ENCODE assay signal across 14 cellular contexts in genomic region chr1:54372978-54373377, GRCh38. TPM values are rescaled to one million over a fixed set of nuclear protein-coding genes. Genes with fewer than 3 reads are reported as not detected.
DNase-seq lines count a peak whose midpoint lies in the region; ATAC-seq, FAIRE-seq and TF ChIP-seq lines count a peak whose summit lies in the region.
"Had no signal": no experiment of that assay in that cellular context is flagged by ENCODE, and none has a peak within 500 bp of the region (broad histone marks: within the 10 kb centered on the region; RNA-seq: fewer than 3 reads in every experiment).

No MANE protein-coding gene starts in this region.

- intact Hi-C loops in activated CD4-positive, alpha-beta T cell treated with anti-CD3 and anti-CD28 coated beads for 36 hours (cut with DNase I, micrococcal nuclease), result loop anchor here in 1 of 2 experiments (5.0 kb wide), 1 partner anchor 34 kb away; the partner anchor contains the start of gene SSBP3
- intact Hi-C loops in K562 (cut with micrococcal nuclease), result no loop called here

- no peak for FAIRE-seq in K562 (lab: Jason Lieb, UNC)
- FAIRE-seq: A204.1, astrocyte had no signal

- H3K9me1 ChIP-seq in K562 (ENCODE audit: control insufficient read depth, insufficient read depth, low read length), result peaks cover 4% of the 10 kb centered on the region

- no peaks in the 10 kb centered on the region for H3K36me3 Mint-ChIP-seq in activated CD4-positive, alpha-beta T cell treated with anti-CD3 and anti-CD28 coated beads for 36 hours (ENCODE audit: low read depth)

- no peak for TF ChIP-seq EP300 in K562 (IDR thresholded peaks at IDR 0.05; ENCODE audit: low read length)

- no peaks in the 10 kb centered on the region for H3K27me3 Mint-ChIP-seq in activated CD4-positive, alpha-beta T cell treated with anti-CD3 and anti-CD28 coated beads for 36 hours

- DNase-seq in activated CD4-positive, alpha-beta T cell treated with anti-CD3 and anti-CD28 coated beads for 36 hours, result no peak
- DNase-seq in activated CD4-positive, alpha-beta T cell treated with anti-CD3 and anti-CD28 coated beads for 48 hours, result no peak
- DNase-seq in MV-4-11 (lab: John Stamatoyannopoulos, UW) (peak; percentile 13), K562 (ENCODE audit: extremely low read depth in 1 of 4, low spot score in 3 of 4) (no peak), smooth muscle cell (lab: John Stamatoyannopoulos, UW; ENCODE audit: unreplicated experiment) (no peak), AG08395 (ENCODE audit: low spot score) (no peak)
- DNase-seq in stimulated activated naive CD8-positive, alpha-beta T cell treated with anti-CD3 and anti-CD28 coated beads, Interleukin-15, Interleukin-2, amounts not matched to agents 100 U/mL and 50 U/mL, for 24 hours, result peak; percentile 37
- DNase-seq: NCI-H2171 treated with DMSO at 0.1 percent for 48 hours, thyroid gland had no signal

- peaks cover 37% of the 10 kb centered on the region for H4K20me1 ChIP-seq in K562 (replicated peaks; ENCODE audit: control insufficient read depth, insufficient read depth, low read length)
- H4K20me1 ChIP-seq in smooth muscle cell (ENCODE audit: low read depth), result peaks cover 100% of the 10 kb centered on the region

- ATAC-seq in activated CD4-positive, alpha-beta T cell treated with anti-CD3 and anti-CD28 coated beads for 36 hours, result no peak
- ATAC-seq in K562, result no peak
- peak; percentile 63 for ATAC-seq in stimulated activated naive CD8-positive, alpha-beta T cell treated with anti-CD3 and anti-CD28 coated beads, Interleukin-15, Interleukin-2, amounts not matched to agents 100 U/mL and 50 U/mL, for 24 hours
- ATAC-seq in GM18873 (IDR thresholded peaks at IDR 0.05; ENCODE audit: low FRiP score, unreplicated experiment), result no peak
- ATAC-seq: gastroesophageal sphincter, right cardiac atrium had no signal

- peak overlapping the region; percentile 43 for H3K27ac Mint-ChIP-seq in activated CD4-positive, alpha-beta T cell treated with anti-CD3 and anti-CD28 coated beads for 36 hours

- H3K9me3 ChIP-seq in K562 (replicated peaks; ENCODE audit: control insufficient read depth, insufficient read depth, low read depth, low read length) (no peaks in the 10 kb centered on the region), smooth muscle cell (replicated peaks; ENCODE audit: low read depth) (no peaks in the 10 kb centered on the region)
- H3K9me3 ChIP-seq: gastroesophageal sphincter, thyroid gland had no signal

- no peak overlapping the region for H2AFZ ChIP-seq in K562 (ENCODE audit: low read depth, low read length)
- H2AFZ ChIP-seq in smooth muscle cell (ENCODE audit: low read depth), result no peak overlapping the region

- TF ChIP-seq RAD21 in K562 (CRISPR knock-in tag; conservative IDR thresholded peaks at IDR 0.05 in 1 of 2, IDR thresholded peaks at IDR 0.05 in 1 of 2), result no peak

- TF ChIP-seq POLR2A in K562 (conservative IDR thresholded peaks at IDR 0.05), result no peak

- POLR2A ChIA-PET in activated CD4-positive, alpha-beta T cell treated with anti-CD3 and anti-CD28 coated beads for 36 hours (lab: Charles Lee), result interaction anchor here (0.7 kb wide), 1 partner anchor 66 kb away, joined by 4 read pairs; no protein-coding TSS in a partner anchor
- POLR2A ChIA-PET in K562 (lab: Yijun Ruan, JAX), result no interaction called here

- H3K36me3 ChIP-seq in K562 (ENCODE audit: control insufficient read depth, insufficient read depth, low read length) (peaks cover 46% of the 10 kb centered on the region), smooth muscle cell (ENCODE audit: low read depth) (no peaks in the 10 kb centered on the region)
- H3K36me3 ChIP-seq: thyroid gland had no signal

- H3K27ac ChIP-seq in K562 (ENCODE audit: extremely low read depth, low read depth, low read length), result no peak overlapping the region
- no peak overlapping the region for H3K27ac ChIP-seq in smooth muscle cell (ENCODE audit: low read depth)
- H3K27ac ChIP-seq: gastroesophageal sphincter, thyroid gland had no signal

- H3K9ac ChIP-seq in K562 (ENCODE audit: insufficient read depth in 1 of 2, low read depth in 2 of 2, low read length in 2 of 2) (0 out of 4 replicates have a peak overlapping the region, but pooled peaks of 1 of the 2 experiments have one; percentile 19), smooth muscle cell (ENCODE audit: low read depth) (no peak overlapping the region)

- no peaks in the 10 kb centered on the region for H3K27me3 ChIP-seq in K562 (ENCODE audit: control insufficient read depth in 2 of 2, insufficient read depth in 2 of 2, low read length in 2 of 2)
- H3K27me3 ChIP-seq in smooth muscle cell (ENCODE audit: low read depth), result no peaks in the 10 kb centered on the region
- H3K27me3 ChIP-seq: gastroesophageal sphincter, thyroid gland had no signal

- in situ Hi-C loops in K562 (cut with MboI), result no loop called here

- H3K4me3 ChIP-seq in K562, result no peak overlapping the region
- H3K4me3 ChIP-seq in smooth muscle cell, result no peak overlapping the region
- H3K4me3 ChIP-seq: gastroesophageal sphincter, thyroid gland had no signal

- CTCF ChIA-PET in activated CD4-positive, alpha-beta T cell treated with anti-CD3 and anti-CD28 coated beads for 36 hours (lab: Charles Lee), result no interaction called here
- CTCF ChIA-PET in K562 (lab: Yijun Ruan, JAX; ENCODE audit: low intra/inter-chr PET ratio), result no interaction called here

- peaks cover 63% of the 10 kb centered on the region for H3K4me1 Mint-ChIP-seq in activated CD4-positive, alpha-beta T cell treated with anti-CD3 and anti-CD28 coated beads for 36 hours

- no peak overlapping the region for H3K4me3 Mint-ChIP-seq in activated CD4-positive, alpha-beta T cell treated with anti-CD3 and anti-CD28 coated beads for 36 hours

- H3K4me1 ChIP-seq in K562 (replicated peaks in 1 of 2; ENCODE audit: control insufficient read depth in 2 of 2, insufficient read depth in 2 of 2, low read length in 2 of 2) (peaks cover 44 to 53% of the 10 kb centered on the region in 2 experiments), smooth muscle cell (ENCODE audit: low read depth) (peaks cover 14% of the 10 kb centered on the region)

- no peaks in the 10 kb centered on the region for H3F3A ChIP-seq in smooth muscle cell (ENCODE audit: low read depth)

- BruUV-seq in K562 (replicated peaks; lab: Mats Ljungman, UMichigan), result no TSS peak

- TF ChIP-seq CTCF in K562 (IDR thresholded peaks at IDR 0.05 in 2 of 3, conservative IDR thresholded peaks at IDR 0.05 in 1 of 3; ENCODE audit: insufficient read depth in 2 of 3, low read depth in 1 of 3, low read length in 3 of 3) (no peak), smooth muscle cell (IDR thresholded peaks at IDR 0.05; ENCODE audit: borderline replicate concordance, insufficient read depth, poor library complexity, severe bottlenecking) (no peak)

- H3K4me2 ChIP-seq in K562 (ENCODE audit: insufficient read depth, low read length) (no peak overlapping the region), smooth muscle cell (no peak overlapping the region)

- peaks cover 88% of the 10 kb centered on the region for H3K79me2 ChIP-seq in K562 (ENCODE audit: control insufficient read depth, insufficient read depth, low read length)
- peaks cover 85% of the 10 kb centered on the region for H3K79me2 ChIP-seq in smooth muscle cell (ENCODE audit: low read depth)

- WGBS in K562 (ENCODE audit: insufficient coverage, low coverage, missing lambda C conversion rate), result 84% methylated on average over 8 of the region's 8 CpGs
- 95% methylated on average over 8 of the region's 8 CpGs for WGBS in smooth muscle cell (ENCODE audit: low lambda C conversion rate)

- no peaks in the 10 kb centered on the region for H3K9me3 Mint-ChIP-seq in activated CD4-positive, alpha-beta T cell treated with anti-CD3 and anti-CD28 coated beads for 36 hours (ENCODE audit: low read depth)

TF ChIP-seq in K562, 482 proteins besides CTCF, POLR2A, EP300 and RAD21:
- TF ChIP-seq ATF1 (CRISPR knock-in tag; IDR thresholded peaks at IDR 0.05) (no peak), ATF1 (tag; IDR thresholded peaks at IDR 0.05) (no peak), RFX1 (IDR thresholded peaks at IDR 0.05) (peak; percentile 76)

RNA-seq across cellular contexts. Expression of gene SSBP3, which starts 33.2 kb away (rescaled TPM):
- 10 to 100 TPM; 40.3 to 64.2 TPM for total RNA-seq in activated CD4-positive, alpha-beta T cell treated with anti-CD3 and anti-CD28 coated beads for 36 hours
- 55.7 and 82.4 TPM in 2 replicates for total RNA-seq in K562 (2011; cell fraction: chromatin; rRNA removed; ENCODE audit: low replicate concordance)
- total RNA-seq in K562 (2011; cell fraction: nucleolus; rRNA removed), result 34.6 and 49.5 TPM in 2 replicates
- 48.8 and 81.9 TPM in 2 replicates for total RNA-seq in K562 (2011; cell fraction: nucleoplasm; rRNA removed)
- total RNA-seq in K562 (2014; rRNA removed) (23.8 and 36.9 TPM in 2 replicates), K562 (2014; rRNA removed; fragmentation: Illumina TruSeq; extraction: Trizol) (33.8 and 44.0 TPM in 2 replicates), K562 (2015; rRNA removed; fragmentation: Illumina TruSeq; extraction: Trizol) (39.8 and 45.1 TPM in 2 replicates), K562 (2021) (102 and 106 TPM in 2 replicates), smooth muscle cell (30.1 and 42.3 TPM in 2 replicates)
- polyA plus RNA-seq in K562 (2011; rRNA removed) (17.6 and 43.9 TPM in 2 replicates), K562 (2014; fragmentation: Illumina TruSeq; extraction: Trizol) (107 and 108 TPM in 2 replicates), K562 (2014; fragmentation: Nextera tagmentation; extraction: Ambion mirVana) (1 to 10 TPM; 8.7 TPM), K562 (2014; rRNA removed) (51.4 and 68.8 TPM in 2 replicates), smooth muscle cell (23.6 and 26.5 TPM in 2 replicates)
- polyA plus RNA-seq in K562 (2011; cell fraction: cytosol; rRNA removed), result 18.4 and 40.7 TPM in 2 replicates
- polyA plus RNA-seq in K562 (2011; cell fraction: nucleus; rRNA removed), result 39.0 and 40.4 TPM in 2 replicates
- polyA plus RNA-seq in K562 (2012), result 79.9 and 107 TPM in 2 replicates
- 13.2 and 17.4 TPM in 2 replicates for polyA minus RNA-seq in K562 (2011; rRNA and poly(A)+ RNA removed)
- polyA minus RNA-seq in K562 (2011; cell fraction: cytosol; rRNA and poly(A)+ RNA removed), result 21.6 and 33.8 TPM in 2 replicates
- polyA minus RNA-seq in K562 (2011; cell fraction: nucleus; rRNA and poly(A)+ RNA removed), result 9.7 and 14.1 TPM in 2 replicates

Comparison
In these comparisons a context has a peak if more than half of its experiments do, and no peak if none do; other contexts are left out.
1. DNase-seq: peak in MV-4-11 (single experiment) and stimulated activated naive CD8-positive, alpha-beta T cell treated with anti-CD3 and anti-CD28 coated beads, Interleukin-15, Interleukin-2, amounts not matched to agents 100 U/mL and 50 U/mL, for 24 hours (single experiment); none in activated CD4-positive, alpha-beta T cell treated with anti-CD3 and anti-CD28 coated beads for 36 hours (single experiment), activated CD4-positive, alpha-beta T cell treated with anti-CD3 and anti-CD28 coated beads for 48 hours (single experiment), K562 (0 of 4), smooth muscle cell (single experiment) and AG08395 (single experiment).